In the genomic region with DNA sequence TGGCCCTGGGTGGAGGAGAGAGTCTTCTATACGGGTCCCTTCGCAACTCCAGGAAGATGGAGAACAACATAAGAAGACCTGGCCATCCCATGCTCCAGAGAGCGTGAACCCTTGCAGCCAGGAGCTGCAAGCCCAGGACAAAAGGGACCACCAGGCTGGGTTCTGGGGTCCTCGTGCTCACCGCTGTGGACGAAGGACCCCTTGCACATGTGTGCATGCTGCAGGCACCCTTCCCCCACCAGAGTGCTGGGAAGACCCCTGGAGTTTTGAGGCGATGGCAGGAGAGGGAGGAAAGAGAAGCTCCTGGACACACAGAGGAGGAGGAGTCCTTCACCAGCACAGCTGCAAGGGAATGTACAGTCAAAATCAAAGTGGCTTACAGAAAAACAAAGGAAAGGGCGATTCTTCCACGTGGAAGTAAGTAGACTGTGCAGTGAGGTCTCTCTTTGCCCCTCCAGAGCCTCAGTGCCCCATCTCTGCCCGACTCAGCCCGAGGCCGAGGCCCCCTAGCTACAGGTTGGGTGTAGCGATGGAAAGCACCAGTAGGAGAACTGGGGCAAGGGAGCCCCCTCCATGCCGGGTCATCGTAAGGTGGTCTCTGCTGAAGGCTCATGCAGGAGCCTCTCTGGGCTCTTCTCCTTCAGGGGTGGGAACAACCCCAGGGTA, we compare ENCODE assay signal across 1 cellular context.
TF ChIP-seq lines count a peak whose summit lies in the region.

No MANE protein-coding gene starts in this region.

TF ChIP-seq in GM12878, 131 proteins besides CTCF, POLR2A, EP300 and RAD21 (continued from another document):
- TF ChIP-seq EGR1 (IDR thresholded peaks at IDR 0.05; ENCODE audit: borderline replicate concordance in 1 of 2, low read depth in 2 of 2, low read length in 2 of 2) (no peak), SPI1 (IDR thresholded peaks at IDR 0.05; ENCODE audit: borderline replicate concordance, insufficient read depth, low read depth, low read length) (no peak)
TF ChIP-seq in GM12878: peak in this region for 0.
